ENCODE assay signal across 1 cellular context in genomic region chr2:32108111-32108510, GRCh38.
TF ChIP-seq lines count a peak whose summit lies in the region.

No MANE protein-coding gene starts in this region.

TF ChIP-seq in HepG2, 621 proteins besides CTCF, POLR2A, EP300 and RAD21 (continued from another document):
- no peak for TF ChIP-seq ZNF646 (CRISPR knock-in tag; IDR thresholded peaks at IDR 0.05)
